9 cellular contexts compared by ENCODE assay signal in the genomic region with DNA sequence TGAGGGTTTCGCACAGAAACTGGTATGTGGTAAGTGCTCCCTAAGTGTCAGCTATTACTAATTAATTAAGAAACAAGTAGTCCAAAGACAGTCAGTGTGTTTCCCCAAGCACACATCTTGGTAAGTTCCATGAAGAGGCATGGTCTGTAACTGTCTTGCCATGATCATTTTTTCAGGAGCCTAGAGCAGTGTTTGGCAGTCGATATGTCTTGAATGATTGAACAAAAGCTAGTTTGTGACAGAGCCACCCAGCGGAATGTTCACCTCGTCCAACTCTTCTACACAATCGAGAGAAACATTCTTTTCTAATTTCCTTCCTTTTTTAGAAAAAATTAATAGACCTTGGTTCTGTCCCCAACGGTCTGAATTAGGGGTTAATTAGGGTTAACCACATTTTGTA. TPM values are rescaled to one million over a fixed set of nuclear protein-coding genes. Genes with fewer than 3 reads are reported as not detected.
DNase-seq lines count a peak whose midpoint lies in the region; TF ChIP-seq lines count a peak whose summit lies in the region.
"Had no signal": no experiment of that assay in that cellular context is flagged by ENCODE, and none has a peak within 500 bp of the region (broad histone marks: within the 10 kb centered on the region; RNA-seq: fewer than 3 reads in every experiment).

No MANE protein-coding gene starts in this region.

- peak overlapping the region; percentile 69 for H3K27ac Mint-ChIP-seq in activated naive CD4-positive, alpha-beta T cell treated with anti-CD3 and anti-CD28 coated beads, Interleukin-2, amount 50 U/mL, for 24 hours
- H3K27ac Mint-ChIP-seq in activated T-helper 1 cell treated with anti-CD3 and anti-CD28 coated beads, Interleukin-12 subunit alpha, Interleukin-12 subunit beta, Interleukin-2, Interleukin-4 antibody, amounts not matched to agents 30 ng/mL and 10 ng/mL and 1 ng/mL, durations not matched to agents 14 hours and 24 hours and 36 hours: peak overlapping the region; percentile 90
- peak overlapping the region; percentile 82 for H3K27ac Mint-ChIP-seq in type B pancreatic cell

- no peaks in the 10 kb centered on the region for H3K36me3 ChIP-seq in liver (ENCODE audit: control insufficient read depth in 4 of 4, insufficient read depth in 3 of 4, low read depth in 1 of 4, low read length in 3 of 4)

- H3K9ac ChIP-seq in liver (ENCODE audit: low read depth in 1 of 2, low read length in 2 of 2): no peak overlapping the region

- intact Hi-C loops in activated T-helper 1 cell treated with anti-CD3 and anti-CD28 coated beads, Interleukin-12 subunit alpha, Interleukin-12 subunit beta, Interleukin-2, Interleukin-4 antibody, amounts not matched to agents 30 ng/mL and 10 ng/mL and 1 ng/mL, durations not matched to agents 14 hours and 24 hours and 36 hours (cut with micrococcal nuclease): loop anchor here (1.0 to 10.0 kb wide), 4 partner anchors 53 to 1170 kb away; a partner anchor contains a TSS

- DNase-seq in activated naive CD4-positive, alpha-beta T cell (lab: John Stamatoyannopoulos, UW): no peak
- no peak for DNase-seq in activated T-helper 1 cell treated with anti-CD3 and anti-CD28 coated beads, Interleukin-12 subunit alpha, Interleukin-12 subunit beta, Interleukin-2, Interleukin-4 antibody, amounts not matched to agents 30 ng/mL and 10 ng/mL and 1 ng/mL, durations not matched to agents 14 hours and 24 hours and 36 hours (ENCODE audit: low spot score)
- DNase-seq in type B pancreatic cell (ENCODE audit: extremely low spot score, unreplicated experiment) (no peak), islet precursor cell (no peak), kidney tubule cell (ENCODE audit: low spot score) (no peak)
- DNase-seq in effector CD4-positive, alpha-beta T cell: no peak
- DNase-seq: NCI-H82 had no signal

- TF ChIP-seq RAD21 in liver (IDR thresholded peaks at IDR 0.05): no peak

- TF ChIP-seq CTCF in liver (IDR thresholded peaks at IDR 0.05; ENCODE audit: low read depth, low read length, missing input control): no peak
- TF ChIP-seq CTCF in type B pancreatic cell (conservative IDR thresholded peaks at IDR 0.05): no peak

- H3K9me3 Mint-ChIP-seq in activated naive CD4-positive, alpha-beta T cell treated with anti-CD3 and anti-CD28 coated beads, Interleukin-2, amount 50 U/mL, for 24 hours: peaks cover 5% of the 10 kb centered on the region
- H3K9me3 Mint-ChIP-seq in activated T-helper 1 cell treated with anti-CD3 and anti-CD28 coated beads, Interleukin-12 subunit alpha, Interleukin-12 subunit beta, Interleukin-2, Interleukin-4 antibody, amounts not matched to agents 30 ng/mL and 10 ng/mL and 1 ng/mL, durations not matched to agents 14 hours and 24 hours and 36 hours: peaks cover 11% of the 10 kb centered on the region
- peaks cover 6% of the 10 kb centered on the region for H3K9me3 Mint-ChIP-seq in type B pancreatic cell

- peaks cover 4% of the 10 kb centered on the region for H3K36me3 Mint-ChIP-seq in activated naive CD4-positive, alpha-beta T cell treated with anti-CD3 and anti-CD28 coated beads, Interleukin-2, amount 50 U/mL, for 24 hours
- H3K36me3 Mint-ChIP-seq in activated T-helper 1 cell treated with anti-CD3 and anti-CD28 coated beads, Interleukin-12 subunit alpha, Interleukin-12 subunit beta, Interleukin-2, Interleukin-4 antibody, amounts not matched to agents 30 ng/mL and 10 ng/mL and 1 ng/mL, durations not matched to agents 14 hours and 24 hours and 36 hours (ENCODE audit: low read depth): peaks cover 1% of the 10 kb centered on the region
- no peaks in the 10 kb centered on the region for H3K36me3 Mint-ChIP-seq in type B pancreatic cell

- H3K4me3 Mint-ChIP-seq in activated naive CD4-positive, alpha-beta T cell treated with anti-CD3 and anti-CD28 coated beads, Interleukin-2, amount 50 U/mL, for 24 hours: peak overlapping the region; percentile 68
- H3K4me3 Mint-ChIP-seq in activated T-helper 1 cell treated with anti-CD3 and anti-CD28 coated beads, Interleukin-12 subunit alpha, Interleukin-12 subunit beta, Interleukin-2, Interleukin-4 antibody, amounts not matched to agents 30 ng/mL and 10 ng/mL and 1 ng/mL, durations not matched to agents 14 hours and 24 hours and 36 hours: peak overlapping the region; percentile 59
- H3K4me3 Mint-ChIP-seq in type B pancreatic cell: no peak overlapping the region

- H3K4me1 ChIP-seq in liver (ENCODE audit: control insufficient read depth in 4 of 4, insufficient read depth in 4 of 4, low read length in 3 of 4): peaks cover 0 to 7% (median 2%) of the 10 kb centered on the region in 4 donors

- H3K4me1 Mint-ChIP-seq in activated naive CD4-positive, alpha-beta T cell treated with anti-CD3 and anti-CD28 coated beads, Interleukin-2, amount 50 U/mL, for 24 hours: peaks cover 22% of the 10 kb centered on the region
- H3K4me1 Mint-ChIP-seq in activated T-helper 1 cell treated with anti-CD3 and anti-CD28 coated beads, Interleukin-12 subunit alpha, Interleukin-12 subunit beta, Interleukin-2, Interleukin-4 antibody, amounts not matched to agents 30 ng/mL and 10 ng/mL and 1 ng/mL, durations not matched to agents 14 hours and 24 hours and 36 hours (ENCODE audit: low read depth): peaks cover 20% of the 10 kb centered on the region
- H3K4me1 Mint-ChIP-seq in type B pancreatic cell (ENCODE audit: unreplicated experiment): peaks cover 7% of the 10 kb centered on the region

- no peaks in the 10 kb centered on the region for H3K27me3 Mint-ChIP-seq in activated naive CD4-positive, alpha-beta T cell treated with anti-CD3 and anti-CD28 coated beads, Interleukin-2, amount 50 U/mL, for 24 hours
- peaks cover 3% of the 10 kb centered on the region for H3K27me3 Mint-ChIP-seq in activated T-helper 1 cell treated with anti-CD3 and anti-CD28 coated beads, Interleukin-12 subunit alpha, Interleukin-12 subunit beta, Interleukin-2, Interleukin-4 antibody, amounts not matched to agents 30 ng/mL and 10 ng/mL and 1 ng/mL, durations not matched to agents 14 hours and 24 hours and 36 hours (ENCODE audit: insufficient read depth)
- H3K27me3 Mint-ChIP-seq in type B pancreatic cell: no peaks in the 10 kb centered on the region

- H3K27me3 ChIP-seq in liver (ENCODE audit: control insufficient read depth in 4 of 4, insufficient read depth in 4 of 4, low read length in 3 of 4): no peaks in the 10 kb centered on the region

- 66% methylated on average over 6 of the region's 6 CpGs for WGBS in liver

- H3K9me3 ChIP-seq in liver (ENCODE audit: control insufficient read depth in 4 of 4, low read length in 3 of 4): peaks cover 0 to 2% (median 0%) of the 10 kb centered on the region in 4 donors

- no peak overlapping the region for H3K4me3 ChIP-seq in liver (ENCODE audit: low read depth in 1 of 3, low read length in 3 of 3)

- H3K27ac ChIP-seq in liver (ENCODE audit: low read depth in 1 of 2, low read length in 2 of 2): peak overlapping the region; percentile 12 to 58

TF ChIP-seq in liver, 16 proteins besides CTCF, POLR2A, EP300 and RAD21:
- TF ChIP-seq JUND (IDR thresholded peaks at IDR 0.05) (no peak), TAF1 (conservative IDR thresholded peaks at IDR 0.05) (no peak)

RNA-seq across cellular contexts. Expression of a gene that starts 57.5 kb away (rescaled TPM):
- 566 and 580 TPM in 2 replicates for total RNA-seq in activated T-helper 1 cell treated with anti-CD3 and anti-CD28 coated beads, Interleukin-12 subunit alpha, Interleukin-12 subunit beta, Interleukin-2, Interleukin-4 antibody, amounts not matched to agents 30 ng/mL and 10 ng/mL and 1 ng/mL, durations not matched to agents 14 hours and 24 hours and 36 hours
- total RNA-seq in liver (100 to 1,000 TPM; 592 to 949 TPM), type B pancreatic cell (ENCODE audit: low replicate concordance) (1,346 and 2,108 TPM in 2 replicates)
- 1,000 to 10,000 TPM; 3,401 to 4,630 TPM for polyA plus RNA-seq in liver
